ENCODE assay signal across 1 cellular context in the genomic region with DNA sequence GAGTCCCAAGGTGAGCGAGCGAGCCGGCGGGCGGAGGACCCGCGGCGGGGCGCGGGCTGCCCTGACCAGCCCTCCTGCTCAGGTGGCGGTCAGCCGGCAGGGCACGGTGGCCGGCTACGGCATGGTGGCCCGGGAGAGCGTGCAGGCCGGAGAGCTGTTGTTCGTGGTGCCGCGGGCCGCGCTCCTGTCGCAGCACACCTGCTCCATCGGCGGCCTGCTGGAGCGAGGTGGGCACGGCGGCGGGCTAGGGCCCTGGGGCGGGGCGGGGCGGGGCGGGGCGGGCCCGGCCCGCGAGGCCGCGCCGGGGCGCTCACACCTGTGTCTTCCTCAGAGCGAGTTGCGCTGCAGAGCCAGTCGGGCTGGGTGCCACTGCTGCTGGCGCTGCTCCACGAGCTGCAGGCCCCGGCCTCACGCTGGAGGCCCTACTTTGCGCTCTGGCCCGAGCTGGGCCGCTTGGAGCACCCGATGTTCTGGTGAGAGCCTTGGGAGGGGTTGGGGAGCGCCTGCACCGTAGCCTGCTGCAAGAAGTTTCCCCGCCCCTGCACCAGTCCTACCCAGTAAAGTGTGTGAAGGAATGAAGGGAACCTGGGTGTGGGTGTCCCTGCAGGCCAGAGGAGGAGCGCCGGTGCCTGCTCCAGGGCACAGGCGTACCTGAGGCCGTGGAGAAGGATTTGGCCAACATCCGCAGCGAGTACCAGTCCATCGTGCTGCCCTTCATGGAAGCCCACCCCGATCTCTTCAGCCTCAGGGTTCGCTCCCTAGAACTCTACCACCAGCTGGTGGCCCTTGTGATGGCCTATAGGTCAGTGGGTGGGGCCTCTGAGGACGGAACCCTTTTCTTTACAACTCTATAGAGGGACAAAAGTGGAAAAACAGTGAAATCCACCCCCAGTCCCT.
TF ChIP-seq lines count a peak whose summit lies in the region.

No MANE protein-coding gene starts in this region.

TF ChIP-seq in WTC11, 78 proteins besides CTCF, POLR2A, EP300 and RAD21 (continued from another document):
- TF ChIP-seq, protein P1, sequence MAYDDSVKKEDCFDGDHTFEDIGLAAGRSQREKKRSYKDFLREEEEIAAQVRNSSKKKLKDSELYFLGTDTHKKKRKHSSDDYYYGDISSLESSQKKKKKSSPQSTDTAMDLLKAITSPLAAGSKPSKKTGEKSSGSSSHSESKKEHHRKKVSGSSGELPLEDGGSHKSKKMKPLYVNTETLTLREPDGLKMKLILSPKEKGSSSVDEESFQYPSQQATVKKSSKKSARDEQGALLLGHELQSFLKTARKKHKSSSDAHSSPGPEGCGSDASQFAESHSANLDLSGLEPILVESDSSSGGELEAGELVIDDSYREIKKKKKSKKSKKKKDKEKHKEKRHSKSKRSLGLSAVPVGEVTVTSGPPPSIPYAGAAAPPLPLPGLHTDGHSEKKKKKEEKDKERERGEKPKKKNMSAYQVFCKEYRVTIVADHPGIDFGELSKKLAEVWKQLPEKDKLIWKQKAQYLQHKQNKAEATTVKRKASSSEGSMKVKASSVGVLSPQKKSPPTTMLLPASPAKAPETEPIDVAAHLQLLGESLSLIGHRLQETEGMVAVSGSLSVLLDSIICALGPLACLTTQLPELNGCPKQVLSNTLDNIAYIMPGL (CRISPR knock-in tag; IDR thresholded peaks at IDR 0.05): peak; percentile 79; the same call in 1 of the 2 replicates
- TF ChIP-seq, protein P2, sequence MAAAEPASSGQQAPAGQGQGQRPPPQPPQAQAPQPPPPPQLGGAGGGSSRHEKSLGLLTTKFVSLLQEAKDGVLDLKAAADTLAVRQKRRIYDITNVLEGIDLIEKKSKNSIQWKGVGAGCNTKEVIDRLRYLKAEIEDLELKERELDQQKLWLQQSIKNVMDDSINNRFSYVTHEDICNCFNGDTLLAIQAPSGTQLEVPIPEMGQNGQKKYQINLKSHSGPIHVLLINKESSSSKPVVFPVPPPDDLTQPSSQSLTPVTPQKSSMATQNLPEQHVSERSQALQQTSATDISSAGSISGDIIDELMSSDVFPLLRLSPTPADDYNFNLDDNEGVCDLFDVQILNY (CRISPR knock-in tag; IDR thresholded peaks at IDR 0.05): peak; percentile 20; the same call in 1 of the 2 replicates
- TF ChIP-seq FOXP1 (CRISPR knock-in tag; IDR thresholded peaks at IDR 0.05; ENCODE audit: borderline replicate concordance) (peak; percentile 37; the same call in 1 of the 2 replicates), PRRX2 (CRISPR knock-in tag; IDR thresholded peaks at IDR 0.05) (no peak), KAT7 (CRISPR knock-in tag; IDR thresholded peaks at IDR 0.05; ENCODE audit: borderline replicate concordance) (no peak; the same call in 1 of the 2 replicates), MXD4 (CRISPR knock-in tag; IDR thresholded peaks at IDR 0.05; ENCODE audit: borderline replicate concordance) (no peak)
TF ChIP-seq in WTC11: peak in this region for 6.
